24 cellular contexts compared by ENCODE assay signal in genomic region chr13:27023385-27023784, GRCh38.
A peak's percentile ranks its signal among the peaks of the same experiment; 100 is the strongest.
DNase-seq lines count a peak whose midpoint lies in the region; ATAC-seq lines count a peak whose summit lies in the region.
"Had no signal": no experiment of that assay in that cellular context is flagged by ENCODE, and none has a peak within 500 bp of the region (broad histone marks: within the 10 kb centered on the region; RNA-seq: fewer than 3 reads in every experiment).

No MANE protein-coding gene starts in this region.

- peaks cover 11% of the 10 kb centered on the region for H3K4me1 Mint-ChIP-seq in activated T-helper 2 cell treated with anti-CD3 and anti-CD28 coated beads, Interferon-gamma antibody, Interleukin-2, Interleukin-4, amounts not matched to agents 10 μg/mL and 5 μg/mL and 100 μg/mL, durations not matched to agents 14 hours and 24 hours and 36 hours (ENCODE audit: low read depth)
- H3K4me1 Mint-ChIP-seq: activated naive CD8-positive, alpha-beta T cell treated with anti-CD3 and anti-CD28 coated beads, Interleukin-2, amount 50 U/mL, for 24 hours had no signal

- no peaks in the 10 kb centered on the region for H3K9me3 Mint-ChIP-seq in activated T-helper 2 cell treated with anti-CD3 and anti-CD28 coated beads, Interferon-gamma antibody, Interleukin-2, Interleukin-4, amounts not matched to agents 10 μg/mL and 5 μg/mL and 100 μg/mL, durations not matched to agents 14 hours and 24 hours and 36 hours
- H3K9me3 Mint-ChIP-seq: activated CD4-positive, alpha-beta T cell treated with anti-CD3 and anti-CD28 coated beads, Interleukin-2, amount 10 ng/mL, durations not matched to agents 24 days and 14 days; activated naive CD8-positive, alpha-beta T cell treated with anti-CD3 and anti-CD28 coated beads, Interleukin-2, amount 50 U/mL, for 24 hours; brain; neural crest cell; stimulated activated memory B cell treated with anti-CD40 and anti-IgM and Interleukin-4, amounts not matched to agents 10 μg/mL and 1 μg/mL and 100 μg/mL, for 72 hours had no signal

- peaks cover 4% of the 10 kb centered on the region for H3K27me3 Mint-ChIP-seq in activated T-helper 2 cell treated with anti-CD3 and anti-CD28 coated beads, Interferon-gamma antibody, Interleukin-2, Interleukin-4, amounts not matched to agents 10 μg/mL and 5 μg/mL and 100 μg/mL, durations not matched to agents 14 hours and 24 hours and 36 hours (ENCODE audit: low read depth)

- H3K36me3 Mint-ChIP-seq in activated T-helper 2 cell treated with anti-CD3 and anti-CD28 coated beads, Interferon-gamma antibody, Interleukin-2, Interleukin-4, amounts not matched to agents 10 μg/mL and 5 μg/mL and 100 μg/mL, durations not matched to agents 14 hours and 24 hours and 36 hours (ENCODE audit: low read depth) = no peaks in the 10 kb centered on the region
- H3K36me3 Mint-ChIP-seq: brain; stimulated activated memory B cell treated with anti-CD40 and anti-IgM and Interleukin-4, amounts not matched to agents 10 μg/mL and 1 μg/mL and 100 μg/mL, for 72 hours had no signal

- H3K27ac Mint-ChIP-seq in activated T-helper 2 cell treated with anti-CD3 and anti-CD28 coated beads, Interferon-gamma antibody, Interleukin-2, Interleukin-4, amounts not matched to agents 10 μg/mL and 5 μg/mL and 100 μg/mL, durations not matched to agents 14 hours and 24 hours and 36 hours = peak overlapping the region; percentile 21
- H3K27ac Mint-ChIP-seq: activated CD4-positive, alpha-beta T cell treated with anti-CD3 and anti-CD28 coated beads, Interleukin-2, amount 10 ng/mL, durations not matched to agents 24 days and 14 days; activated naive CD8-positive, alpha-beta T cell treated with anti-CD3 and anti-CD28 coated beads, Interleukin-2, amount 50 U/mL, for 24 hours; brain; stimulated activated memory B cell treated with anti-CD40 and anti-IgM and Interleukin-4, amounts not matched to agents 10 μg/mL and 1 μg/mL and 100 μg/mL, for 72 hours; T-helper 17 cell had no signal

- ATAC-seq in left lobe of liver (no peak), sciatic nerve (no peak), HG02981 (IDR thresholded peaks at IDR 0.05; ENCODE audit: unreplicated experiment) (no peak)
- ATAC-seq: heart left ventricle; stimulated activated memory B cell treated with anti-CD40 and anti-IgM and Interleukin-4, amounts not matched to agents 10 μg/mL and 1 μg/mL and 100 μg/mL, for 72 hours; T-helper 17 cell had no signal

- H3K4me3 Mint-ChIP-seq in activated T-helper 2 cell treated with anti-CD3 and anti-CD28 coated beads, Interferon-gamma antibody, Interleukin-2, Interleukin-4, amounts not matched to agents 10 μg/mL and 5 μg/mL and 100 μg/mL, durations not matched to agents 14 hours and 24 hours and 36 hours (ENCODE audit: low read depth) = no peak overlapping the region
- H3K4me3 Mint-ChIP-seq: activated CD4-positive, alpha-beta T cell treated with anti-CD3 and anti-CD28 coated beads, Interleukin-2, amount 10 ng/mL, durations not matched to agents 24 days and 14 days; activated naive CD8-positive, alpha-beta T cell treated with anti-CD3 and anti-CD28 coated beads, Interleukin-2, amount 50 U/mL, for 24 hours; brain; neural crest cell; stimulated activated memory B cell treated with anti-CD40 and anti-IgM and Interleukin-4, amounts not matched to agents 10 μg/mL and 1 μg/mL and 100 μg/mL, for 72 hours; T-helper 17 cell had no signal

- peak in 2 of 3 experiments; percentile 29 to 36 for DNase-seq in NCI-H1417 (lab: John Stamatoyannopoulos, UW)
- no peak for DNase-seq in NCI-H1417 treated with DMSO at 0.1 percent for 48 hours (lab: John Stamatoyannopoulos, UW)
- no peak for DNase-seq in activated T-helper 2 cell treated with anti-CD3 and anti-CD28 coated beads, Interferon-gamma antibody, Interleukin-2, Interleukin-4, amounts not matched to agents 10 μg/mL and 5 μg/mL and 100 μg/mL, durations not matched to agents 14 hours and 24 hours and 36 hours (ENCODE audit: low spot score)
- peak; percentile 7 for DNase-seq in left lobe of liver (ENCODE audit: low spot score)
- no peak for DNase-seq in sciatic nerve (ENCODE audit: low spot score)
- no peak for DNase-seq in germinal center (ENCODE audit: low spot score)
- DNase-seq: activated CD4-positive, alpha-beta T cell treated with anti-CD3 and anti-CD28 coated beads, Interleukin-2, amount 10 ng/mL, durations not matched to agents 24 days and 14 days; activated gamma-delta T cell; activated naive CD8-positive, alpha-beta T cell treated with anti-CD3 and anti-CD28 coated beads, Interleukin-2, amount 50 U/mL, for 24 hours; AML-193; colonic mucosa; DMS79; heart left ventricle; NCI-H1048; NCI-H446; NK-92 treated with Interleukin-12 subunit alpha and Interleukin-12 subunit beta, amount 100 ng/mL, for 24 hours; stimulated activated CD4-positive, alpha-beta T cell treated with anti-CD3 and anti-CD28 coated beads, Interleukin-1b, Interleukin-23, amount 100 ng/mL, for 48 hours; T-helper 17 cell had no signal

- intact Hi-C loops in activated T-helper 2 cell treated with anti-CD3 and anti-CD28 coated beads, Interferon-gamma antibody, Interleukin-2, Interleukin-4, amounts not matched to agents 10 μg/mL and 5 μg/mL and 100 μg/mL, durations not matched to agents 14 hours and 24 hours and 36 hours (cut with micrococcal nuclease) = loop anchor here (1.0 kb wide), 2 partner anchors 26 to 108 kb away; no protein-coding TSS in a partner anchor
- intact Hi-C loops in sciatic nerve (cut with DNase I) = no loop called here

- H3K27ac ChIP-seq in temporal lobe (ENCODE audit: low read depth, low read length) = peak overlapping the region; percentile 99
- H3K27ac ChIP-seq: 22Rv1 had no signal

Comparison
In these comparisons a context has a peak if more than half of its experiments do, and no peak if none do; other contexts are left out.
1. DNase-seq: peak in NCI-H1417 (2 of 3) and left lobe of liver (single experiment); none in NCI-H1417 treated with DMSO at 0.1 percent for 48 hours (single experiment), activated T-helper 2 cell treated with anti-CD3 and anti-CD28 coated beads, Interferon-gamma antibody, Interleukin-2, Interleukin-4, amounts not matched to agents 10 μg/mL and 5 μg/mL and 100 μg/mL, durations not matched to agents 14 hours and 24 hours and 36 hours (single experiment), sciatic nerve (single experiment) and germinal center (single experiment).